1 cellular context compared by ENCODE assay signal in genomic region chr15:36506733-36507356, GRCh38.
A peak's percentile ranks its signal among the peaks of the same experiment; 100 is the strongest.
TF ChIP-seq lines count a peak whose summit lies in the region.

No MANE protein-coding gene starts in this region.

TF ChIP-seq in HepG2, 621 proteins besides CTCF, POLR2A, EP300 and RAD21 (continued from another document and continues in another):
- TF ChIP-seq ZHX2 (IDR thresholded peaks at IDR 0.05; ENCODE audit: low read depth) (no peak), ZHX2 (CRISPR knock-in tag; IDR thresholded peaks at IDR 0.05; ENCODE audit: borderline replicate concordance) (no peak; the same call in 1 of the 2 replicates), FOSL1 (CRISPR knock-in tag; IDR thresholded peaks at IDR 0.05; ENCODE audit: borderline replicate concordance) (no peak), GATAD2A (CRISPR knock-in tag; IDR thresholded peaks at IDR 0.05) (peak; percentile 96), NR1H2 (CRISPR knock-in tag; IDR thresholded peaks at IDR 0.05; ENCODE audit: borderline replicate concordance, low read depth) (no peak), BCL3 (CRISPR knock-in tag; IDR thresholded peaks at IDR 0.05) (no peak), MED1 (CRISPR knock-in tag; IDR thresholded peaks at IDR 0.05) (peak; percentile 64; the same call in 1 of the 2 replicates), ERF (CRISPR knock-in tag; IDR thresholded peaks at IDR 0.05) (peak; percentile 76; the same call in 1 of the 2 replicates), KDM4B (CRISPR knock-in tag; IDR thresholded peaks at IDR 0.05) (peak; percentile 53; the same call in 1 of the 2 replicates), ZBTB14 (CRISPR knock-in tag; IDR thresholded peaks at IDR 0.05) (no peak), GLMP (CRISPR knock-in tag; IDR thresholded peaks at IDR 0.05; ENCODE audit: borderline replicate concordance) (no peak), ZNF83 (CRISPR knock-in tag; IDR thresholded peaks at IDR 0.05; ENCODE audit: borderline replicate concordance) (no peak), ZNF644 (CRISPR knock-in tag; IDR thresholded peaks at IDR 0.05; ENCODE audit: low read depth) (0 out of 2 replicates have a peak, but pooled peaks have one; percentile 50), PHF21A (CRISPR knock-in tag; IDR thresholded peaks at IDR 0.05) (0 out of 2 replicates have a peak, but pooled peaks have one; percentile 50), ZNF543 (CRISPR knock-in tag; IDR thresholded peaks at IDR 0.05) (no peak), ZFX (CRISPR knock-in tag; IDR thresholded peaks at IDR 0.05; ENCODE audit: low read depth) (no peak), NKX3-1 (CRISPR knock-in tag; IDR thresholded peaks at IDR 0.05) (peak; percentile 91; the same call in 1 of the 2 replicates), ZNF75D (CRISPR knock-in tag; IDR thresholded peaks at IDR 0.05; ENCODE audit: borderline replicate concordance) (no peak), IKZF5 (CRISPR knock-in tag; IDR thresholded peaks at IDR 0.05) (peak; percentile 56; the same call in 1 of the 2 replicates), ZNF383 (CRISPR knock-in tag; IDR thresholded peaks at IDR 0.05; ENCODE audit: borderline replicate concordance) (no peak), ARID5B (CRISPR knock-in tag; IDR thresholded peaks at IDR 0.05) (peak; percentile 100), SMAD1 (CRISPR knock-in tag; IDR thresholded peaks at IDR 0.05; ENCODE audit: borderline replicate concordance, low read depth) (no peak), SMARCE1 (IDR thresholded peaks at IDR 0.05; ENCODE audit: borderline replicate concordance) (peak; percentile 98), ZMYM4 (CRISPR knock-in tag; IDR thresholded peaks at IDR 0.05) (peak; percentile 49; the same call in 1 of the 2 replicates), RXRB (CRISPR knock-in tag; IDR thresholded peaks at IDR 0.05; ENCODE audit: borderline replicate concordance) (peak; percentile 90), MXI1 (IDR thresholded peaks at IDR 0.05; ENCODE audit: borderline replicate concordance, low read depth, low read length) (no peak; the same call in 2 of the 3 replicates), ZNF772 (CRISPR knock-in tag; IDR thresholded peaks at IDR 0.05) (0 out of 2 replicates have a peak, but pooled peaks have one; percentile 50), FIP1L1 (IDR thresholded peaks at IDR 0.05; ENCODE audit: borderline replicate concordance, insufficient read depth, low read depth, low read length) (no peak), ZNF503 (CRISPR knock-in tag; IDR thresholded peaks at IDR 0.05) (peak; percentile 100), FOXP4 (CRISPR knock-in tag; IDR thresholded peaks at IDR 0.05) (peak; percentile 98), ZNF737 (CRISPR knock-in tag; IDR thresholded peaks at IDR 0.05; ENCODE audit: borderline replicate concordance) (no peak), SALL2 (CRISPR knock-in tag; IDR thresholded peaks at IDR 0.05) (no peak), CREM (IDR thresholded peaks at IDR 0.05) (peak; percentile 92), CREM (CRISPR knock-in tag; IDR thresholded peaks at IDR 0.05) (no peak), ZNF549 (CRISPR knock-in tag; IDR thresholded peaks at IDR 0.05) (no peak), DBP (CRISPR knock-in tag; IDR thresholded peaks at IDR 0.05; ENCODE audit: not compliant biosample characterization) (no peak)
